ENCODE assay signal across 17 cellular contexts in the genomic region with DNA sequence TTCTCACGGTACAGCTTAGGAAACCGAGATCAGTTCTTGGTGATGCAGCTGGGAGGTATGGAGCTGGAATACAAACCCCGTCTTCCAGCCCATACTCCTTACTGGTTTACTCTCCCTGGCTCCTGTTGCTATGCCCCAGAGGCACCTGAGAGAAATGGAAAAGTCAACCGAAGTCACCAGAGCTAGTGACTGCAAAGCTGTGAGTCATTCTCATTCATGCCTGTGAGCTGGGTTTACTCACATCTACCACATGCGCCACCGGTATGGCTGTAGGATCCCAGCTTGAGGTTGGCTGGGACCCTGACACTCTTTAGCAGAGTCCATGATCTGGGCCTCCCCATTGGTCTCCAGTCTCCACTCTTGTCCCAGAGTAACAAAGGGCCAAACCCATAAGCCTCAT.
DNase-seq lines count a peak whose midpoint lies in the region; ATAC-seq and TF ChIP-seq lines count a peak whose summit lies in the region.
"Had no signal": no experiment of that assay in that cellular context is flagged by ENCODE, and none has a peak within 500 bp of the region (broad histone marks: within the 10 kb centered on the region; RNA-seq: fewer than 3 reads in every experiment).

No MANE protein-coding gene starts in this region.

- ATAC-seq in RWPE2 (ENCODE audit: low read depth), result 0 out of 3 replicates have a peak, but pooled peaks have one; percentile 36
- ATAC-seq in gastroesophageal sphincter, result no peak
- ATAC-seq in stimulated activated naive CD8-positive, alpha-beta T cell treated with anti-CD3 and anti-CD28 coated beads, Interleukin-15, amount 100 ng/mL, for 72 hours, result peak; percentile 46
- ATAC-seq in HG02884 (IDR thresholded peaks at IDR 0.05; ENCODE audit: unreplicated experiment), result no peak
- no peak for ATAC-seq in GM21528 (IDR thresholded peaks at IDR 0.05; ENCODE audit: low FRiP score, unreplicated experiment)

- DNase-seq in right atrium auricular region (ENCODE audit: low spot score), result no peak
- DNase-seq in cardiac septum (ENCODE audit: low spot score), result no peak
- no peak for DNase-seq in RWPE2 (ENCODE audit: low spot score)
- peak in 1 of 2 donors; percentile 17 for DNase-seq in stimulated activated naive CD8-positive, alpha-beta T cell treated with anti-CD3 and anti-CD28 coated beads, Interleukin-15, amount 100 ng/mL, for 72 hours
- DNase-seq in foreskin melanocyte, result no peak
- DNase-seq: activated CD4-positive, alpha-beta T cell treated with anti-CD3 and anti-CD28 coated beads, Interleukin-2, amount 50 U/mL, for 4 hours; activated effector memory CD4-positive, alpha-beta T cell treated with Interleukin-2 at 50 U/mL for 16 hours; AML-193; DMS79; effector CD8-positive, alpha-beta T cell; NCI-H187; Right ventricle myocardium superior; T-helper 9 cell had no signal

- no peak overlapping the region for H3K4me3 ChIP-seq in right atrium auricular region
- no peak overlapping the region for H3K4me3 ChIP-seq in RWPE2 (ENCODE audit: severe bottlenecking)
- no peak overlapping the region for H3K4me3 ChIP-seq in gastroesophageal sphincter
- H3K4me3 ChIP-seq: skin epidermis had no signal

- H3K9me3 ChIP-seq in right atrium auricular region (no peaks in the 10 kb centered on the region), RWPE2 (ENCODE audit: severe bottlenecking) (no peaks in the 10 kb centered on the region), gastroesophageal sphincter (no peaks in the 10 kb centered on the region)

- H3K36me3 ChIP-seq in right atrium auricular region (no peaks in the 10 kb centered on the region), RWPE2 (ENCODE audit: low read depth) (no peaks in the 10 kb centered on the region), gastroesophageal sphincter (peaks cover 0 to 35% of the 10 kb centered on the region in 2 donors)

- H3K4me1 Mint-ChIP-seq in stimulated activated naive CD8-positive, alpha-beta T cell treated with anti-CD3 and anti-CD28 coated beads, Interleukin-15, amount 100 ng/mL, for 72 hours, result peaks cover 19% of the 10 kb centered on the region

- peaks cover 0 to 31% of the 10 kb centered on the region in 2 donors for H3K4me1 ChIP-seq in right atrium auricular region
- no peaks in the 10 kb centered on the region for H3K4me1 ChIP-seq in RWPE2 (ENCODE audit: insufficient read depth, poor library complexity, severe bottlenecking)
- peaks cover 0 to 35% (median 10%) of the 10 kb centered on the region in 3 donors for H3K4me1 ChIP-seq in gastroesophageal sphincter

- H3K27me3 ChIP-seq in right atrium auricular region, result no peaks in the 10 kb centered on the region
- peaks cover 2% of the 10 kb centered on the region for H3K27me3 ChIP-seq in RWPE2 (ENCODE audit: insufficient read depth, poor library complexity, severe bottlenecking)
- H3K27me3 ChIP-seq in gastroesophageal sphincter, result no peaks in the 10 kb centered on the region

- no peak for TF ChIP-seq POLR2A in gastroesophageal sphincter (IDR thresholded peaks at IDR 0.05)

- H3K27ac ChIP-seq in right atrium auricular region (peak overlapping the region; percentile 71 to 72), RWPE2 (ENCODE audit: poor library complexity, severe bottlenecking) (no peak overlapping the region), gastroesophageal sphincter (peak overlapping the region in 3 of 4 donors; percentile 61 to 69 (median 67))

- intact Hi-C loops in cardiac septum (cut with DNase I), result no loop called here

- TF ChIP-seq CTCF in right atrium auricular region (IDR thresholded peaks at IDR 0.05) (no peak), RWPE2 (IDR thresholded peaks at IDR 0.05; ENCODE audit: poor library complexity, severe bottlenecking) (no peak), gastroesophageal sphincter (IDR thresholded peaks at IDR 0.05) (no peak)

- 93 to 96% methylated on average over 3 to 4 of the region's 6 CpGs for WGBS in gastroesophageal sphincter (ENCODE audit: low coverage in 1 of 2), 2 donors

- no peak overlapping the region for H3K27ac Mint-ChIP-seq in stimulated activated naive CD8-positive, alpha-beta T cell treated with anti-CD3 and anti-CD28 coated beads, Interleukin-15, amount 100 ng/mL, for 72 hours

- peaks cover 28% of the 10 kb centered on the region for H3K27me3 Mint-ChIP-seq in stimulated activated naive CD8-positive, alpha-beta T cell treated with anti-CD3 and anti-CD28 coated beads, Interleukin-15, amount 100 ng/mL, for 72 hours

- no peak overlapping the region for H3K4me3 Mint-ChIP-seq in stimulated activated naive CD8-positive, alpha-beta T cell treated with anti-CD3 and anti-CD28 coated beads, Interleukin-15, amount 100 ng/mL, for 72 hours

- H3K9me3 Mint-ChIP-seq in stimulated activated naive CD8-positive, alpha-beta T cell treated with anti-CD3 and anti-CD28 coated beads, Interleukin-15, amount 100 ng/mL, for 72 hours, result no peaks in the 10 kb centered on the region

- TF ChIP-seq EP300 in gastroesophageal sphincter (IDR thresholded peaks at IDR 0.05), result no peak

Comparison
In these comparisons a context has a peak if more than half of its experiments do, and no peak if none do; other contexts are left out.
1. ATAC-seq: peak in RWPE2 (single experiment) and stimulated activated naive CD8-positive, alpha-beta T cell treated with anti-CD3 and anti-CD28 coated beads, Interleukin-15, amount 100 ng/mL, for 72 hours (single experiment); none in gastroesophageal sphincter (single experiment), HG02884 (single experiment) and GM21528 (single experiment).